Comparison of ENCODE assay signal across 18 cellular contexts in genomic region chr10:43214071-43214955, GRCh38. TPM values are rescaled to one million over a fixed set of nuclear protein-coding genes. Genes with fewer than 3 reads are reported as not detected.
DNase-seq lines count a peak whose midpoint lies in the region; ATAC-seq and TF ChIP-seq lines count a peak whose summit lies in the region.
"Had no signal": no experiment of that assay in that cellular context is flagged by ENCODE, and none has a peak within 500 bp of the region (broad histone marks: within the 10 kb centered on the region; RNA-seq: fewer than 3 reads in every experiment).

No MANE protein-coding gene starts in this region.

- no peak overlapping the region for H2BK12ac ChIP-seq in neuronal stem cell (ENCODE audit: low read length)

- no peak overlapping the region for H3K9ac ChIP-seq in PC-3 (ENCODE audit: low read length)
- H3K9ac ChIP-seq in neuronal stem cell (ENCODE audit: low read depth, low read length, poor library complexity): no peak overlapping the region
- H3K9ac ChIP-seq in MM.1S (ENCODE audit: low read length): no peak overlapping the region

- no peak overlapping the region for H2BK15ac ChIP-seq in neuronal stem cell (ENCODE audit: low read length)

- CTCF ChIA-PET in PC-3 (lab: Charles Lee): no interaction called here

- H3K79me2 ChIP-seq in PC-3 (ENCODE audit: low read length): no peaks in the 10 kb centered on the region
- H3K79me2 ChIP-seq in MM.1S (ENCODE audit: low read length): no peaks in the 10 kb centered on the region

- H3K14ac ChIP-seq in neuronal stem cell (ENCODE audit: low read length): no peak overlapping the region

- H3K36me3 Mint-ChIP-seq in type B pancreatic cell: no peaks in the 10 kb centered on the region
- H3K36me3 Mint-ChIP-seq: CD14-positive monocyte had no signal

- no peaks in the 10 kb centered on the region for H3K9me3 Mint-ChIP-seq in type B pancreatic cell
- H3K9me3 Mint-ChIP-seq: CD14-positive monocyte; central memory CD8-positive, alpha-beta T cell; H9 had no signal

- H4K8ac ChIP-seq in neuronal stem cell (ENCODE audit: low read depth, low read length): no peak overlapping the region

- H3K9me3 ChIP-seq in PC-3 (ENCODE audit: low read length): no peaks in the 10 kb centered on the region
- no peaks in the 10 kb centered on the region for H3K9me3 ChIP-seq in neuronal stem cell (replicated peaks in 1 of 2; ENCODE audit: control insufficient read depth in 2 of 2, insufficient read depth in 1 of 2, low read depth in 1 of 2, low read length in 2 of 2)
- H3K9me3 ChIP-seq in MM.1S (replicated peaks; ENCODE audit: insufficient read depth, low read length): no peaks in the 10 kb centered on the region
- H3K9me3 ChIP-seq: thoracic aorta had no signal

- no peak overlapping the region for H4K91ac ChIP-seq in neuronal stem cell (ENCODE audit: low read depth, low read length, poor library complexity)

- H3K27me3 ChIP-seq in PC-3 (ENCODE audit: low read length) (peaks cover 14% of the 10 kb centered on the region; the same call in 1 of the 2 replicates), neuronal stem cell (ENCODE audit: control insufficient read depth in 3 of 3, insufficient read depth in 3 of 3, low read depth in 1 of 3, low read length in 3 of 3) (peaks cover 0 to 59% (median 0%) of the 10 kb centered on the region in 3 experiments), MM.1S (replicated peaks; ENCODE audit: insufficient read depth, low read length) (no peaks in the 10 kb centered on the region)

- peak; percentile 55 for ATAC-seq in PC-3
- ATAC-seq in HG03460 (IDR thresholded peaks at IDR 0.05; ENCODE audit: unreplicated experiment): no peak
- no peak for ATAC-seq in GM21717 (IDR thresholded peaks at IDR 0.05; ENCODE audit: unreplicated experiment)

- no peaks in the 10 kb centered on the region for H3K4me1 Mint-ChIP-seq in type B pancreatic cell (ENCODE audit: unreplicated experiment)
- H3K4me1 Mint-ChIP-seq: CD14-positive monocyte had no signal

- no peak overlapping the region for H3K4ac ChIP-seq in neuronal stem cell (ENCODE audit: low read length)

- H3K4me1 ChIP-seq in PC-3 (ENCODE audit: insufficient read depth, low read length) (no peaks in the 10 kb centered on the region), neuronal stem cell (ENCODE audit: control insufficient read depth in 2 of 2, insufficient read depth in 1 of 2, low read depth in 1 of 2, low read length in 2 of 2) (peaks cover 0 to 14% of the 10 kb centered on the region in 2 donors), MM.1S (ENCODE audit: low read length) (peaks cover 10% of the 10 kb centered on the region)

- POLR2A ChIA-PET in PC-3 (lab: Charles Lee; ENCODE audit: unreplicated experiment): no interaction called here

- H3K23ac ChIP-seq in neuronal stem cell (ENCODE audit: low read depth, low read length, poor library complexity): no peak overlapping the region

- no peak overlapping the region for H2AK5ac ChIP-seq in neuronal stem cell (ENCODE audit: low read depth, low read length)

- DNase-seq in COLO829 (ENCODE audit: low spot score): peak; percentile 13
- peak; percentile 45 for DNase-seq in PC-3
- peak; percentile 59 for DNase-seq in choroid plexus epithelial cell (ENCODE audit: low read depth)
- no peak for DNase-seq in neuronal stem cell (ENCODE audit: low spot score)
- DNase-seq in type B pancreatic cell (ENCODE audit: extremely low spot score, unreplicated experiment): no peak
- no peak for DNase-seq in MM.1S
- DNase-seq: activated naive CD4-positive, alpha-beta T cell treated with anti-CD3 and anti-CD28 coated beads, Interleukin-2, amount 50 U/mL, for 16 hours; activated T-cell treated with anti-CD3 and anti-CD28 coated beads, Interleukin-2, amount 50 U/mL, for 1 hour; DND-41; H9; islet precursor cell; NCI-H2107; stimulated activated CD4-positive, alpha-beta T cell treated with anti-CD3 and anti-CD28 coated beads, Interleukin-4, amount 100 ng/mL, for 4 hours had no signal

- peak overlapping the region; percentile 37 for H2BK120ac ChIP-seq in neuronal stem cell (ENCODE audit: low read depth, low read length)

- TF ChIP-seq CTCF in PC-3 (conservative IDR thresholded peaks at IDR 0.05; ENCODE audit: low read depth, low read length) (no peak), choroid plexus epithelial cell (conservative IDR thresholded peaks at IDR 0.05; ENCODE audit: low read depth, low read length) (no peak), type B pancreatic cell (conservative IDR thresholded peaks at IDR 0.05) (no peak), MM.1S (IDR thresholded peaks at IDR 0.05; ENCODE audit: low read length) (no peak)

- no peak overlapping the region for H3K4me3 Mint-ChIP-seq in type B pancreatic cell
- H3K4me3 Mint-ChIP-seq: CD14-positive monocyte; central memory CD8-positive, alpha-beta T cell had no signal

- intact Hi-C loops in PC-3 (cut with micrococcal nuclease): no loop called here

- H4K20me1 ChIP-seq in PC-3 (ENCODE audit: low read length) (no peaks in the 10 kb centered on the region), MM.1S (ENCODE audit: insufficient read depth, low read length) (no peaks in the 10 kb centered on the region)

- peak overlapping the region; percentile 84 for H3K18ac ChIP-seq in neuronal stem cell (ENCODE audit: low read length)

- no TSS peak for BruUV-seq in PC-3 (replicated peaks; lab: Mats Ljungman, UMichigan)

- H3K27ac Mint-ChIP-seq in type B pancreatic cell: no peak overlapping the region
- H3K27ac Mint-ChIP-seq: CD14-positive monocyte had no signal

- H3F3A ChIP-seq in PC-3 (ENCODE audit: low read length, unreplicated experiment): no peaks in the 10 kb centered on the region
- no peaks in the 10 kb centered on the region for H3F3A ChIP-seq in MM.1S (ENCODE audit: insufficient read depth, low read length)

- H3K36me3 ChIP-seq in PC-3 (ENCODE audit: low read depth, low read length) (no peaks in the 10 kb centered on the region), neuronal stem cell (replicated peaks in 1 of 2; ENCODE audit: control insufficient read depth in 2 of 2, insufficient read depth in 2 of 2, low read length in 2 of 2) (no peaks in the 10 kb centered on the region), MM.1S (replicated peaks; ENCODE audit: insufficient read depth, low read length) (no peaks in the 10 kb centered on the region)
- H3K36me3 ChIP-seq: thoracic aorta had no signal

- H3K4me3 ChIP-seq in PC-3 (ENCODE audit: low read length) (no peak overlapping the region), choroid plexus epithelial cell (ENCODE audit: low read depth, low read length) (no peak overlapping the region), neuronal stem cell (ENCODE audit: low read length in 2 of 2) (peak overlapping the region in 1 of 2 donors; percentile 13), MM.1S (ENCODE audit: low read length) (no peak overlapping the region)
- H3K4me3 ChIP-seq: thoracic aorta had no signal

- H2BK5ac ChIP-seq in neuronal stem cell (ENCODE audit: low read length): peak overlapping the region; percentile 7

- no peaks in the 10 kb centered on the region for H3K79me1 ChIP-seq in neuronal stem cell (ENCODE audit: low read depth, low read length)

- peaks cover 13% of the 10 kb centered on the region for H3K27me3 Mint-ChIP-seq in type B pancreatic cell
- H3K27me3 Mint-ChIP-seq: central memory CD8-positive, alpha-beta T cell had no signal

- no peak overlapping the region for H3K27ac ChIP-seq in PC-3 (ENCODE audit: low read length)
- H3K27ac ChIP-seq in neuronal stem cell (replicated peaks; ENCODE audit: low read length): no peak overlapping the region
- no peak overlapping the region for H3K27ac ChIP-seq in MM.1S (ENCODE audit: low read length)
- H3K27ac ChIP-seq: thoracic aorta had no signal

- H2AFZ ChIP-seq in PC-3 (ENCODE audit: low read length): no peak overlapping the region
- H2AFZ ChIP-seq in neuronal stem cell (ENCODE audit: low read length): no peak overlapping the region
- H2AFZ ChIP-seq in MM.1S (ENCODE audit: low read length): no peak overlapping the region

- H3K4me2 ChIP-seq in PC-3 (ENCODE audit: low read length) (no peak overlapping the region), neuronal stem cell (ENCODE audit: insufficient read depth, low read length, poor library complexity, severe bottlenecking) (no peak overlapping the region), MM.1S (ENCODE audit: low read depth, low read length) (no peak overlapping the region)

- H3K9me2 ChIP-seq in PC-3 (replicated peaks; ENCODE audit: low read length) (no peaks in the 10 kb centered on the region), MM.1S (replicated peaks; ENCODE audit: insufficient read depth, low read length) (no peaks in the 10 kb centered on the region)

- no CpG with 5 or more reads among the region's 15 CpGs for WGBS in neuronal stem cell (ENCODE audit: extremely low coverage in 2 of 2, insufficient read length in 2 of 2, insufficient replicate concordance in 1 of 2), 2 donors

RNA-seq across cellular contexts. Expression of gene RASGEF1A, which starts 52.6 kb away (rescaled TPM):
- total RNA-seq in PC-3 (2014; rRNA removed) (not detected in 2 replicates), type B pancreatic cell (ENCODE audit: low replicate concordance) (0.90 and 1.3 TPM in 2 replicates)
- polyA plus RNA-seq in neuronal stem cell (2013, experiment 1 of 2): 3.5 TPM
- polyA plus RNA-seq in neuronal stem cell (2013, experiment 2 of 2): 3.6 TPM
- total RNA-seq: thoracic aorta had no signal

Comparison
In these comparisons a context has a peak if more than half of its experiments do, and no peak if none do; other contexts are left out.
1. DNase-seq: peak in COLO829 (single experiment), PC-3 (single experiment) and choroid plexus epithelial cell (single experiment); none in neuronal stem cell (single experiment), type B pancreatic cell (single experiment) and MM.1S (single experiment).